Comparison of ENCODE assay signal across 8 cellular contexts in the genomic region with DNA sequence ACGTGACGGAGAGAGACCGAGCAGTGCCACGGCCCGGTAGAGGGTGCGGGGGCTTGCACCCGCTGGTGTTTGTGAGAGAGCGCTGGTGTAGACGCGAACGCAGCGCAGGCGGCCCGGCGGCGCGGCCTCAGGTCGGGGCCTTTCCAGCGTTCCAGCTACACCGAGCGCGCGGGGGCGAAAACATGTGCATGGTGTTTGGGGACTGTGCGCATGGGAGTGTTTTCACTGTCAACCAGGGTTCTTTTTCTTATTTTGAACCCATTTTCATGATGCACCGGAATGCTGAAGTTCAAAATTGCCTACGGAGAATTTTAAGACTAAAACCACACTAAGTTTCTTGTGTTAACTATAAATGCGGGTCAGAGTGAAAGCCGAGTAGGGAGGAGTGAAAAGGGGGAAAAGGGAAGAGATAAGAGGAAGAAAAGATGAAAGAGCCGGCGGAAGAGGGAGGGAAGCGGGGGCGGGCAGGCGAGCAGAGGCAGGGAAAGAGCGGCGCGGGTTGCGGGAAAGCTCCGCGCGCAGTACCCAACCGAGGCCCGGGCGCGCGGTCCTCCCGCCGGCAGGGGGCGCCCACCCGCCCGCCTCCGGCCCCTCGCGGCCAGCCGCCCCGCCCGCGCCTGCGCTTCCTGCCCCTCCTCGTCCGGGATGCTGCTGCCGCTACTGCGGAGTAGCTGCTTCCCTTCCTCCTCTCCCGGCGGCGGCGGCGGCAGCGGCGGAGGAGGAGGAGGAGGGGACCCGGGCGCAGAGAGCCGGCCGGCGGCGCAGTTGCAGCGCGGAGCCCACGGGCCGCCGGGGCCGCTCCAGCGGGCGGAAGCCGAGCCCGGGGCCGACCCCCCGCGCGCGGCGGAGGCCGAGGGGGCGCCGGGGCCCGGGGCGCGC. TPM values are rescaled to one million over a fixed set of nuclear protein-coding genes. Genes with fewer than 3 reads are reported as not detected.
DNase-seq lines count a peak whose midpoint lies in the region; ATAC-seq and TF ChIP-seq lines count a peak whose summit lies in the region.

A gene with protein sequence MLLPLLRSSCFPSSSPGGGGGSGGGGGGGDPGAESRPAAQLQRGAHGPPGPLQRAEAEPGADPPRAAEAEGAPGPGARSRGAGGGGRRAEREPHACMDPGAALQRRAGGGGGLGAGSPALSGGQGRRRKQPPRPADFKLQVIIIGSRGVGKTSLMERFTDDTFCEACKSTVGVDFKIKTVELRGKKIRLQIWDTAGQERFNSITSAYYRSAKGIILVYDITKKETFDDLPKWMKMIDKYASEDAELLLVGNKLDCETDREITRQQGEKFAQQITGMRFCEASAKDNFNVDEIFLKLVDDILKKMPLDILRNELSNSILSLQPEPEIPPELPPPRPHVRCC (plus strand): TSS at position 643 of the 879 bp plus-strand sequence. CDS start 3 bp downstream, at position 646.

- peak within 1 kb of the TSS; percentile 86 to 92 (median 90) for H3K4me3 Mint-ChIP-seq in T-cell
- peak within 1 kb of the TSS; percentile 86 for H3K4me3 Mint-ChIP-seq in progenitor cell of endocrine pancreas (ENCODE audit: low read depth)

- H3K4me1 Mint-ChIP-seq in T-cell (peaks cover 51 to 60% (median 58%) of the 10 kb centered on the region in 3 donors), progenitor cell of endocrine pancreas (ENCODE audit: low read depth) (peaks cover 23% of the 10 kb centered on the region)

- intact Hi-C loops in heart right ventricle (cut with DNase I): loop anchor here in 1 of 10 donors (5.0 to 10.0 kb wide), 2 partner anchors 47 to 84 kb away; no protein-coding TSS in a partner anchor
- intact Hi-C loops in upper lobe of right lung (cut with DNase I): no loop called here

- H3K9me3 Mint-ChIP-seq in T-cell: no peaks in the 10 kb centered on the region
- H3K9me3 Mint-ChIP-seq in progenitor cell of endocrine pancreas (ENCODE audit: low read depth): no peaks in the 10 kb centered on the region

- TF ChIP-seq CTCF in GM10266 (IDR thresholded peaks at IDR 0.05; ENCODE audit: control insufficient read depth, insufficient read depth, low read depth, missing control alignments) (peak; percentile 73), heart right ventricle (IDR thresholded peaks at IDR 0.05) (peak; percentile 53 to 93 (median 72)), progenitor cell of endocrine pancreas (IDR thresholded peaks at IDR 0.05; ENCODE audit: unreplicated experiment) (peak; percentile 84), upper lobe of right lung (IDR thresholded peaks at IDR 0.05) (peak; percentile 55)

- H3K27me3 ChIP-seq in heart right ventricle (no peaks in the 10 kb centered on the region), upper lobe of right lung (no peaks in the 10 kb centered on the region)

- 2 to 8% (median 3%) methylated on average over 53 to 98 of the region's 98 CpGs for WGBS in adipose tissue, 3 donors
- 3 to 4% methylated on average over 67 to 95 of the region's 98 CpGs for WGBS in heart right ventricle, 2 donors

- H3K9me3 ChIP-seq in heart right ventricle (no peaks in the 10 kb centered on the region), upper lobe of right lung (no peaks in the 10 kb centered on the region)

- POLR2A ChIA-PET in T-cell (lab: Charles Lee): no interaction called here

- H3K4me3 ChIP-seq in heart right ventricle (peak within 1 kb of the TSS; percentile 68 to 97 (median 90)), upper lobe of right lung (peak within 1 kb of the TSS; percentile 92)

- H3K27me3 Mint-ChIP-seq in T-cell (peaks cover 5 to 7% of the 10 kb centered on the region in 2 donors), progenitor cell of endocrine pancreas (peaks cover 32% of the 10 kb centered on the region)

- peaks cover 0 to 52% (median 37%) of the 10 kb centered on the region in 9 donors for H3K4me1 ChIP-seq in heart right ventricle
- H3K4me1 ChIP-seq in upper lobe of right lung: peaks cover 27% of the 10 kb centered on the region

- peak; percentile 62 for ATAC-seq in HG02610 (IDR thresholded peaks at IDR 0.05; ENCODE audit: unreplicated experiment)
- ATAC-seq in T-cell (replicated peaks in 1 of 4): peak; percentile 92 to 95 (median 93)
- peak; percentile 87 to 97 (median 90) for ATAC-seq in heart right ventricle
- ATAC-seq in upper lobe of right lung: peak; percentile 99

- DNase-seq in GM10266 (ENCODE audit: extremely low spot score) (peak; percentile 92), NCI-H128 (lab: John Stamatoyannopoulos, UW; ENCODE audit: unreplicated experiment) (peak; percentile 71), T-cell (peak; percentile 74 to 90 (median 82)), heart right ventricle (peak; percentile 87 to 91), progenitor cell of endocrine pancreas (ENCODE audit: low spot score, unreplicated experiment) (peak; percentile 86), upper lobe of right lung (peak; percentile 95)

- peaks cover 0 to 8% (median 0%) of the 10 kb centered on the region in 9 donors for H3K36me3 ChIP-seq in heart right ventricle
- H3K36me3 ChIP-seq in upper lobe of right lung: no peaks in the 10 kb centered on the region

- H3K27ac Mint-ChIP-seq in T-cell: peak within 1 kb of the TSS; percentile 87 to 88
- peak within 1 kb of the TSS; percentile 84 for H3K27ac Mint-ChIP-seq in progenitor cell of endocrine pancreas

- H3K36me3 Mint-ChIP-seq in T-cell (no peaks in the 10 kb centered on the region), progenitor cell of endocrine pancreas (ENCODE audit: insufficient read depth) (no peaks in the 10 kb centered on the region)

- CTCF ChIA-PET in T-cell (lab: Charles Lee): interaction anchor here in 1 of 2 donors (1.0 kb wide), 1 partner anchor 14 kb away, joined by 4 read pairs; no protein-coding TSS in a partner anchor

- no peak within 1 kb of the TSS for H3K27ac ChIP-seq in adipose tissue (ENCODE audit: low read depth, low read length)
- peak within 1 kb of the TSS; percentile 71 to 89 (median 81) for H3K27ac ChIP-seq in heart right ventricle
- peak within 1 kb of the TSS; percentile 88 for H3K27ac ChIP-seq in upper lobe of right lung

RNA-seq across cellular contexts. Expression of the gene that starts here (rescaled TPM):
- total RNA-seq in T-cell: 10 to 100 TPM; 15.8 to 21.4 (median 17.5) TPM
- polyA plus RNA-seq in adipose tissue: 10 to 100 TPM in 2 of 3 donors, 1 to 10 TPM in 1; 8.5 to 44.2 (median 19.8) TPM
- 100 to 1,000 TPM in 8 of 10 donors, 10 to 100 TPM in 2; 90.1 to 121 (median 106) TPM for total RNA-seq in heart right ventricle
- 10 to 100 TPM; 40.8 to 52.9 TPM for polyA plus RNA-seq in heart right ventricle
- total RNA-seq in progenitor cell of endocrine pancreas: 15.4 and 18.6 TPM in 2 replicates
- total RNA-seq in upper lobe of right lung: 48.6 TPM
